11 cellular contexts compared by ENCODE assay signal in the genomic region with DNA sequence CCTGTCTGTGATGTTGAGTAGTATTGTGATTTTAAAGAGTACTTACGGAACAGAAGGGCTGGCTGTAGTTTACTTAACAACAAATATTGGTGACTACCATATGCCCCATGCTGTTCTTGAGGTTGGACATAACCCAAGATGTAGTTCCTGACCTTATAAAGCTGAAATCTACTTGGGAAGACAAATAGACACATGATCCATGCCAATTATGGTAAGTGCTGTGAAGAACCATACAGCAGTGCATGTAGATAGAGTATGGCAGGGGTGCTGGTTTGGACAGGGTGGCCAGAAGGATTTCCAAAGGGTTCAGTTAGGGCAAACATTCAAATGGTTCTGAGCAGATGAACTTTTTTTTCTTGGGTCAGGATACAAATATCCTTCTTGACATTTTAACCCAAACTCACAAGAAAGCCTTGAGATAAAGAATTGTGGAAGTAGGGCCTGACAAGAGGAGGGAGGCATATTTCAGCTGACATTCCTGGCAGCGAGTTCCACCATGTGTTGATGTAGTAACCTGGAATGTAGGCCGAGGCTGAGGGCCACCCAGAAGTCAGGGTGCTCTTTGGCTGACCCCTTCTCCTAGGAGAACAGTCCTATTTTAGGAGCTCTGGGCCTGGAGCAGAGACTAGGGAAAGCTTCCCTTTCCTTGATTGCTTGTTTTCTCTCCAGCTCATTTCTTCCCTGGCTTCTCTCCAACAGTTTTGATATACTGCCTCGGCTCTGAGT.
DNase-seq lines count a peak whose midpoint lies in the region; ATAC-seq lines count a peak whose summit lies in the region.
"Had no signal": no experiment of that assay in that cellular context is flagged by ENCODE, and none has a peak within 500 bp of the region (broad histone marks: within the 10 kb centered on the region; RNA-seq: fewer than 3 reads in every experiment).

No MANE protein-coding gene starts in this region.

- ATAC-seq in left ventricle myocardium superior: peak; percentile 99
- ATAC-seq in GM18861 (IDR thresholded peaks at IDR 0.05; ENCODE audit: unreplicated experiment): no peak

- intact Hi-C loops in left ventricle myocardium superior (cut with micrococcal nuclease): no loop called here

- DNase-seq in NCI-H1092 treated with DMSO at 0.1 percent for 48 hours (lab: John Stamatoyannopoulos, UW): peak; percentile 68
- peak; percentile 64 for DNase-seq in astrocyte of the hippocampus (ENCODE audit: low read depth, low spot score)
- peak; percentile 69 for DNase-seq in left ventricle myocardium superior
- peak; percentile 33 for DNase-seq in skeletal muscle cell (ENCODE audit: low read depth)
- no peak for DNase-seq in SHP77 (lab: John Stamatoyannopoulos, UW)
- no peak for DNase-seq in SW 1271 (lab: John Stamatoyannopoulos, UW)
- no peak for DNase-seq in putamen (ENCODE audit: low spot score)
- DNase-seq: activated naive CD8-positive, alpha-beta T cell treated with anti-CD3 and anti-CD28 coated beads, Interleukin-2, amount 10 ng/mL, durations not matched to agents 7 days and 5 days; mammary epithelial cell; NCI-H2107 had no signal

- H3K4me3 ChIP-seq in skeletal muscle cell (ENCODE audit: low read depth, low read length): no peak overlapping the region

Comparison
In these comparisons a context has a peak if more than half of its experiments do, and no peak if none do; other contexts are left out.
1. DNase-seq: peak in NCI-H1092 treated with DMSO at 0.1 percent for 48 hours (single experiment), astrocyte of the hippocampus (single experiment), left ventricle myocardium superior (single experiment) and skeletal muscle cell (single experiment); none in SHP77 (0 of 2), SW 1271 (0 of 2) and putamen (single experiment).